ENCODE assay signal across 8 cellular contexts in the genomic region with DNA sequence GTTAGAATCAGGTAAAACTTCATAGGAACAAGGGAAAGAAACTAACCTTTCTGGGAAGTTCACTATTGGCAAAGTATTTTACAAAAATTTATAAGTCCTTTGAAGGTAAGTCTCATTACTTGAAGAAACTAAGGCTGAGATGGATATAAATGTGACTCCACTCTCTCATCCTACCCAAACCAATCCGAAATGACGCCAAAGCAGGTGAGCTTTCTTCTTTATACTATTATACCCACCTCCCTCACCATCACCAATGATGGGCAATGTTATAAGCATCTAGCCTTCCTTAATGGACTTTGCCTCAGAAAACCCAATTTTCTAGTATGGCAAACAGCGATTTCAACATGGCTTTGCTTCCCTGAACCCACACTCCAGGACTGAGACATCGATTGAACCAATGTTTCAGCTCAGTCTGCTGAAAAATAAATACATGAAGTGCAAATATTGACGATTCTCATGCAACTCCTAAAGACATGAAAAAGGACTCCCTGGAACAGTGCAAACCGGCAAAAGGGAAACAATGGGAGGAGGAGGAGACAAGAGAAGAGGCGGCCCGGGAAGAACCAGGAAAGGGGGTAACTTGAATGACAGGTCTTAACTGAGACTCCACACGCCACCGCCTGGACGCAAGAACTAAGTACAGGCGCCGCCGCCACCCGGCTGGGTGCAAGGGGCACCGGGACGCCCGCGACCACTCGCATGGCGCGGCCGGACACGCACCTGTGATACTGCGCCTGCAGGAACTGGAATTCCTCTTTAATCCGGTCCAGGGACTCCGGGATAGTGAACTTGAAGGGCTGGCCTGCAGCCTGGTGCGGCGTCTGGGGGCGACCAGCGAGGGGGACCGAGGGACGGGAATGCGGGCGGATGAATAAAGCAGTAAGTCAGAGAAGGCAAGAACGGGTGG. TPM values are rescaled to one million over a fixed set of nuclear protein-coding genes. Genes with fewer than 3 reads are reported as not detected.
DNase-seq lines count a peak whose midpoint lies in the region; ATAC-seq and TF ChIP-seq lines count a peak whose summit lies in the region.

No MANE protein-coding gene starts in this region.

- peak overlapping the region; percentile 85 for H2AFZ ChIP-seq in smooth muscle cell (ENCODE audit: low read depth)

- no peaks in the 10 kb centered on the region for H3K27me3 ChIP-seq in dorsolateral prefrontal cortex
- H3K27me3 ChIP-seq in smooth muscle cell (ENCODE audit: low read depth), result no peaks in the 10 kb centered on the region

- no peaks in the 10 kb centered on the region for H3K36me3 ChIP-seq in smooth muscle cell (ENCODE audit: low read depth)

- peaks cover 44% of the 10 kb centered on the region for H3K79me2 ChIP-seq in smooth muscle cell (ENCODE audit: low read depth)

- no peaks in the 10 kb centered on the region for H3K9me3 ChIP-seq in smooth muscle cell (replicated peaks; ENCODE audit: low read depth)

- peaks cover 9 to 32% (median 25%) of the 10 kb centered on the region in 3 donors for H3K4me1 Mint-ChIP-seq in T-cell

- no peaks in the 10 kb centered on the region for H3K9me3 Mint-ChIP-seq in T-cell

- peak overlapping the region; percentile 75 for H3K9ac ChIP-seq in smooth muscle cell (ENCODE audit: low read depth)

- H3K27ac ChIP-seq in dorsolateral prefrontal cortex, result peak overlapping the region in 56 of 59 donors; percentile 18 to 95 (median 89)
- peak overlapping the region; percentile 78 for H3K27ac ChIP-seq in smooth muscle cell (ENCODE audit: low read depth)

- H3K4me3 ChIP-seq in dorsolateral prefrontal cortex (peak overlapping the region; percentile 55 to 88 (median 78)), smooth muscle cell (peak overlapping the region; percentile 96)

- H3F3A ChIP-seq in smooth muscle cell (ENCODE audit: low read depth), result peaks cover 5% of the 10 kb centered on the region

- H3K4me1 ChIP-seq in smooth muscle cell (ENCODE audit: low read depth), result peaks cover 57% of the 10 kb centered on the region

- peak overlapping the region; percentile 97 for H3K4me2 ChIP-seq in smooth muscle cell

- POLR2A ChIA-PET in T-cell (lab: Charles Lee), result no interaction called here

- intact Hi-C loops in dorsolateral prefrontal cortex (cut with DNase I), result loop anchor here (2.0 to 5.0 kb wide), 2 partner anchors 164 to 165 kb away; no protein-coding TSS in a partner anchor
- intact Hi-C loops in left colon (cut with DNase I, micrococcal nuclease), result loop anchor here in 1 of 2 donors (10.0 kb wide), 2 partner anchors 162 to 292 kb away; no protein-coding TSS in a partner anchor

- H3K4me3 Mint-ChIP-seq in T-cell, result peak overlapping the region; percentile 72 to 83 (median 77)

- TF ChIP-seq CTCF in dorsolateral prefrontal cortex (IDR thresholded peaks at IDR 0.05 in 54 of 56, conservative IDR thresholded peaks at IDR 0.05 in 2 of 56; ENCODE audit: low read depth in 1 of 56, partially characterized antibody in 56 of 56) (peak; percentile 14 to 82 (median 70)), smooth muscle cell (IDR thresholded peaks at IDR 0.05; ENCODE audit: borderline replicate concordance, insufficient read depth, poor library complexity, severe bottlenecking) (peak; percentile 56)

- H4K20me1 ChIP-seq in smooth muscle cell (ENCODE audit: low read depth), result peaks cover 51% of the 10 kb centered on the region

- WGBS in smooth muscle cell (ENCODE audit: low lambda C conversion rate), result 4% methylated on average over 36 of the region's 36 CpGs

- CTCF ChIA-PET in T-cell (lab: Charles Lee), result interaction anchor here (0.6 to 1.9 kb wide), 2 partner anchors 48 to 164 kb away, joined by 3 to 7 read pairs; no protein-coding TSS in a partner anchor

- H3K36me3 Mint-ChIP-seq in T-cell, result no peaks in the 10 kb centered on the region

- peak; percentile 79 for DNase-seq in AG08396 (ENCODE audit: low spot score)
- peak; percentile 79 for DNase-seq in NCI-H1092 treated with DMSO at 0.1 percent for 48 hours (lab: John Stamatoyannopoulos, UW)
- peak in 12 of 34 experiments; percentile 7 to 43 (median 24) for DNase-seq in T-cell
- peak; percentile 56 to 87 (median 84) for DNase-seq in dorsolateral prefrontal cortex
- peak; percentile 90 for DNase-seq in left colon
- DNase-seq in smooth muscle cell (lab: John Stamatoyannopoulos, UW; ENCODE audit: unreplicated experiment), result peak; percentile 22

- H3K27ac Mint-ChIP-seq in T-cell, result peak overlapping the region in 1 of 2 donors; percentile 47

- ATAC-seq in GM19455 (IDR thresholded peaks at IDR 0.05; ENCODE audit: unreplicated experiment) (peak; percentile 35), T-cell (replicated peaks in 1 of 4) (no peak), left colon (peak; percentile 49), GM21360 (IDR thresholded peaks at IDR 0.05; ENCODE audit: unreplicated experiment) (no peak)

- H3K27me3 Mint-ChIP-seq in T-cell, result peaks cover 10 to 20% of the 10 kb centered on the region in 2 donors

RNA-seq across cellular contexts. Expression of a gene that starts 2.5 kb away (rescaled TPM):
- total RNA-seq in T-cell (1 to 10 TPM; 1.3 to 3.5 (median 2.8) TPM), dorsolateral prefrontal cortex (10 to 100 TPM; 21.6 to 65.6 (median 42.8) TPM), left colon (10 to 100 TPM; 48.6 to 65.8 TPM), smooth muscle cell (25.5 and 32.5 TPM in 2 replicates)
- polyA plus RNA-seq in smooth muscle cell, result 35.2 and 41.9 TPM in 2 replicates

Comparison
In these comparisons a context has a peak if more than half of its experiments do, and no peak if none do; other contexts are left out.
1. ATAC-seq: peak in GM19455 (single experiment) and left colon (single experiment); none in T-cell (0 of 4) and GM21360 (single experiment).